ENCODE assay signal across 6 cellular contexts in genomic region chr17:16866841-16867240, GRCh38.
DNase-seq lines count a peak whose midpoint lies in the region; ATAC-seq and TF ChIP-seq lines count a peak whose summit lies in the region.
"Not testable (repeated sequence)": the region's sequence is repeated elsewhere in the genome, so short reads cannot be mapped to it uniquely, and the experiment has no call there.

No MANE protein-coding gene starts in this region.

- DNase-seq in HCT116 (ENCODE audit: low read depth, low spot score); PC-9; upper lobe of left lung: not testable (repeated sequence)
- peak; percentile 21 for DNase-seq in left lobe of liver (ENCODE audit: low spot score)
- DNase-seq in mesenteric fat pad (ENCODE audit: low spot score) = peak; percentile 51

- BruUV-seq in HCT116 (replicated peaks; lab: Mats Ljungman, UMichigan); PC-9 (replicated peaks; lab: Mats Ljungman, UMichigan): not testable (repeated sequence)

- H3K9ac ChIP-seq in BLaER1 treated with 17β-estradiol and CSF1 and Interleukin-3, amounts not matched to agents 10 nM and 100 nM = not testable (repeated sequence)
- peak overlapping the region; percentile 55 for H3K9ac ChIP-seq in HCT116 (ENCODE audit: low read length)

- peaks cover 15% of the 10 kb centered on the region for H3F3A ChIP-seq in PC-9 (ENCODE audit: insufficient read depth, low read depth)

- intact Hi-C loops in HCT116 (cut with micrococcal nuclease); PC-9 (cut with micrococcal nuclease; ENCODE audit: unreplicated experiment): not testable (repeated sequence)

- not testable (repeated sequence) for TF ChIP-seq CTCF in HCT116 (IDR thresholded peaks at IDR 0.05 in 2 of 3, conservative IDR thresholded peaks at IDR 0.05 in 1 of 3; ENCODE audit: borderline replicate concordance in 1 of 3, insufficient read depth in 1 of 3, low read depth in 2 of 3, low read length in 2 of 3); PC-9 (conservative IDR thresholded peaks at IDR 0.05); upper lobe of left lung (IDR thresholded peaks at IDR 0.05)

- H3K4me1 ChIP-seq in BLaER1 treated with 17β-estradiol and CSF1 and Interleukin-3, amounts not matched to agents 10 nM and 100 nM = peaks cover 7 to 33% (median 23%) of the 10 kb centered on the region in 10 experiments
- H3K4me1 ChIP-seq in HCT116 (ENCODE audit: control insufficient read depth in 1 of 2, insufficient read depth in 2 of 2, low read length in 2 of 2) = peaks cover 14 to 28% of the 10 kb centered on the region in 2 experiments
- peaks cover 43% of the 10 kb centered on the region for H3K4me1 ChIP-seq in PC-9 (replicated peaks; ENCODE audit: insufficient read depth)
- H3K4me1 ChIP-seq in upper lobe of left lung = peaks cover 0 to 13% (median 7%) of the 10 kb centered on the region in 4 donors

- not testable (repeated sequence) for H3K9me2 ChIP-seq in HCT116 (ENCODE audit: insufficient read depth); PC-9 (ENCODE audit: insufficient read depth)

- H3K9me3 ChIP-seq in BLaER1 treated with 17β-estradiol and CSF1 and Interleukin-3, amounts not matched to agents 10 nM and 100 nM (replicated peaks in 1 of 11); HCT116 (ENCODE audit: control insufficient read depth in 1 of 2, insufficient read depth in 1 of 2, low read depth in 1 of 2, low read length in 2 of 2); PC-9 (ENCODE audit: insufficient read depth, low read depth); upper lobe of left lung: not testable (repeated sequence)

- POLR2A ChIA-PET in HCT116 (lab: Charles Lee); PC-9 (lab: Charles Lee; ENCODE audit: unreplicated experiment): not testable (repeated sequence)

- WGBS in upper lobe of left lung, 2 donors = 80 to 87% methylated on average over 6 of the region's 6 CpGs

- CTCF ChIA-PET in HCT116 (lab: Charles Lee); PC-9 (lab: Charles Lee): not testable (repeated sequence)

- not testable (repeated sequence) for TF ChIP-seq RAD21 in HCT116 (IDR thresholded peaks at IDR 0.05; ENCODE audit: low read depth)

- not testable (repeated sequence) for H4K20me1 ChIP-seq in BLaER1 treated with 17β-estradiol and CSF1 and Interleukin-3, amounts not matched to agents 10 nM and 100 nM; HCT116 (ENCODE audit: insufficient read depth); PC-9 (ENCODE audit: insufficient read depth)

- not testable (repeated sequence) for TF ChIP-seq POLR2A in HCT116 (IDR thresholded peaks at IDR 0.05; ENCODE audit: borderline replicate concordance, extremely low read depth, insufficient read depth, insufficient read length); upper lobe of left lung (IDR thresholded peaks at IDR 0.05)

- H3K27me3 ChIP-seq in BLaER1 treated with 17β-estradiol and CSF1 and Interleukin-3, amounts not matched to agents 10 nM and 100 nM; HCT116 (ENCODE audit: insufficient read depth, low read length); PC-9 (ENCODE audit: insufficient read depth, low read depth); upper lobe of left lung: not testable (repeated sequence)

- H2AFZ ChIP-seq in HCT116 (ENCODE audit: low read depth, low read length, poor library complexity, severe bottlenecking); PC-9: not testable (repeated sequence)

- H3K27ac ChIP-seq in BLaER1 treated with 17β-estradiol and CSF1 and Interleukin-3, amounts not matched to agents 10 nM and 100 nM = not testable (repeated sequence)
- H3K27ac ChIP-seq in HCT116 (ENCODE audit: low read depth, low read length) (peak overlapping the region; percentile 79), PC-9 (peak overlapping the region; percentile 90), upper lobe of left lung (peak overlapping the region in 3 of 4 donors; percentile 40 to 64 (median 44))

- not testable (repeated sequence) for TF ChIP-seq EP300 in upper lobe of left lung (IDR thresholded peaks at IDR 0.05)

- H3K4me2 ChIP-seq in BLaER1 treated with 17β-estradiol and CSF1 and Interleukin-3, amounts not matched to agents 10 nM and 100 nM = peak overlapping the region; percentile 39 to 75 (median 71); a peak in 21 of 22 replicates
- peak overlapping the region; percentile 50 for H3K4me2 ChIP-seq in HCT116 (ENCODE audit: low read length)
- peak overlapping the region; percentile 62 for H3K4me2 ChIP-seq in PC-9

- not testable (repeated sequence) for H3K4me3 ChIP-seq in BLaER1 treated with 17β-estradiol and CSF1 and Interleukin-3, amounts not matched to agents 10 nM and 100 nM; HCT116 (replicated peaks in 1 of 2; ENCODE audit: low read depth in 1 of 2, low read length in 2 of 2); PC-9; upper lobe of left lung

- ATAC-seq in HCT116; left lobe of liver; upper lobe of left lung (ENCODE audit: low FRiP score in 2 of 2): not testable (repeated sequence)

- RAD21 ChIA-PET in HCT116 (lab: Charles Lee; ENCODE audit: low non-redundant PET in 1 of 2, low total read pairs in 2 of 2, uncharacterized antibody in 2 of 2, unreplicated experiment in 2 of 2) = not testable (repeated sequence)

- H3K36me3 ChIP-seq in BLaER1 treated with 17β-estradiol and CSF1 and Interleukin-3, amounts not matched to agents 10 nM and 100 nM; HCT116 (ENCODE audit: control insufficient read depth in 1 of 2, insufficient read depth in 2 of 2, low read length in 2 of 2); PC-9 (ENCODE audit: low read depth); upper lobe of left lung: not testable (repeated sequence)

- H3K79me2 ChIP-seq in HCT116 (ENCODE audit: insufficient read depth, low read length); PC-9 (ENCODE audit: low read depth): not testable (repeated sequence)
